ENCODE assay signal across 1 cellular context in genomic region chr7:93108003-93108402, GRCh38.
TF ChIP-seq lines count a peak whose summit lies in the region.

No MANE protein-coding gene starts in this region.

TF ChIP-seq in K562, 482 proteins besides CTCF, POLR2A, EP300 and RAD21:
- TF ChIP-seq HLTF (IDR thresholded peaks at IDR 0.05) (no peak), ZNF778 (CRISPR knock-in tag; IDR thresholded peaks at IDR 0.05) (no peak), TAF15 (IDR thresholded peaks at IDR 0.05; ENCODE audit: low read depth, low read length) (no peak), DACH1 (IDR thresholded peaks at IDR 0.05; ENCODE audit: partially characterized antibody) (no peak), HINFP (tag; conservative IDR thresholded peaks at IDR 0.05; ENCODE audit: low read depth) (no peak), NFXL1 (CRISPR knock-in tag; IDR thresholded peaks at IDR 0.05) (no peak), GTF2B (IDR thresholded peaks at IDR 0.05; ENCODE audit: extremely low read depth, insufficient read length) (no peak), BCL6 (CRISPR knock-in tag; IDR thresholded peaks at IDR 0.05) (no peak), BCLAF1 (IDR thresholded peaks at IDR 0.05; ENCODE audit: borderline replicate concordance in 1 of 2, control insufficient read depth in 1 of 2, low read depth in 2 of 2, low read length in 1 of 2) (no peak), ZNF311 (CRISPR knock-in tag; IDR thresholded peaks at IDR 0.05) (no peak), PBX2 (CRISPR knock-in tag; IDR thresholded peaks at IDR 0.05; ENCODE audit: low read depth) (no peak), PBX2 (tag; conservative IDR thresholded peaks at IDR 0.05; ENCODE audit: low read depth) (no peak)
